Comparison of ENCODE assay signal across 13 cellular contexts in genomic region chr10:133405844-133406527, GRCh38. TPM values are rescaled to one million over a fixed set of nuclear protein-coding genes. Genes with fewer than 3 reads are reported as not detected.
DNase-seq lines count a peak whose midpoint lies in the region; ATAC-seq and TF ChIP-seq lines count a peak whose summit lies in the region.
"Had no signal": no experiment of that assay in that cellular context is flagged by ENCODE, and none has a peak within 500 bp of the region (broad histone marks: within the 10 kb centered on the region; RNA-seq: fewer than 3 reads in every experiment).

No MANE protein-coding gene starts in this region.

- H3K27me3 ChIP-seq in adrenal gland, result no peaks in the 10 kb centered on the region

- ATAC-seq in GM19463 (IDR thresholded peaks at IDR 0.05; ENCODE audit: unreplicated experiment), result peak; percentile 39
- peak; percentile 47 for ATAC-seq in HG03460 (IDR thresholded peaks at IDR 0.05; ENCODE audit: unreplicated experiment)
- ATAC-seq: sciatic nerve had no signal

- no peak overlapping the region for H3K27ac ChIP-seq in adrenal gland

- intact Hi-C loops in adrenal gland (cut with DNase I), result no loop called here

- TF ChIP-seq POLR2A in adrenal gland (IDR thresholded peaks at IDR 0.05), result no peak

- H3K4me3 ChIP-seq in GM12865 (ENCODE audit: low read depth, low read length), result peak overlapping the region; percentile 14; the same call in 1 of the 2 replicates
- no peak overlapping the region for H3K4me3 ChIP-seq in adrenal gland

- peaks cover 2 to 6% of the 10 kb centered on the region in 2 donors for H3K4me1 ChIP-seq in adrenal gland (replicated peaks in 1 of 2)

- 93 to 99% (median 96%) methylated on average over 8 of the region's 8 CpGs for WGBS in adrenal gland, 4 donors

- no peaks in the 10 kb centered on the region for H3K9me3 ChIP-seq in adrenal gland (replicated peaks in 1 of 3)

- TF ChIP-seq CTCF in GM12865 (IDR thresholded peaks at IDR 0.05; ENCODE audit: insufficient read depth, low read depth, low read length, missing control alignments) (no peak), GM20000 (IDR thresholded peaks at IDR 0.05; ENCODE audit: extremely low read depth, missing control alignments) (no peak), adrenal gland (IDR thresholded peaks at IDR 0.05) (no peak)

- peaks cover 0 to 32% of the 10 kb centered on the region in 2 donors for H3K36me3 ChIP-seq in adrenal gland (replicated peaks in 1 of 2)

- DNase-seq in GM12865 (ENCODE audit: low read depth) (peak; percentile 50), fibroblast of peridontal ligament (ENCODE audit: extremely low read depth) (peak; percentile 35), Ammon's horn (ENCODE audit: low spot score) (no peak), GM20000 (ENCODE audit: low spot score) (no peak), adrenal gland (no peak), GM19240 (ENCODE audit: insufficient read length, low spot score) (no peak)
- DNase-seq: DMS153; effector CD4-positive, alpha-beta T cell; hypothalamus had no signal

RNA-seq across cellular contexts. Expression of gene MTG1, which starts 12.0 kb away (rescaled TPM):
- total RNA-seq in adrenal gland, result 10 to 100 TPM; 24.0 to 68.6 (median 44.3) TPM
- polyA plus RNA-seq in adrenal gland, result 100 to 1,000 TPM in 1 of 3 donors, 10 to 100 TPM in 2; 44.1 to 118 (median 88.1) TPM

RNA-seq across cellular contexts. Expression of gene SPRN, which starts 18.4 kb away (rescaled TPM):
- 1 to 10 TPM in 1 of 8 donors, under 1 TPM in 4, not detected in 3; 0.10 to 1.2 (median 0.61) TPM for total RNA-seq in adrenal gland
- 1 to 10 TPM in 1 of 3 donors, under 1 TPM in 2; 0.54 to 1.8 (median 0.60) TPM for polyA plus RNA-seq in adrenal gland
- total RNA-seq: T-helper 2 cell treated with Interferon-gamma antibody and Interleukin-4, amounts not matched to agents 100 ng/mL and 5 ng/mL, for 36 hours had no signal

RNA-seq across cellular contexts. Expression of gene PAOX, which starts 26.9 kb away (rescaled TPM):
- total RNA-seq in adrenal gland, result 10 to 100 TPM in 3 of 8 donors, 1 to 10 TPM in 5; 4.5 to 34.4 (median 7.7) TPM
- 10 to 100 TPM in 1 of 3 donors, 1 to 10 TPM in 2; 1.0 to 10.6 (median 5.5) TPM for polyA plus RNA-seq in adrenal gland

RNA-seq across cellular contexts. Expression of gene ECHS1, which starts 32.8 kb away (rescaled TPM):
- total RNA-seq in adrenal gland, result 100 to 1,000 TPM; 133 to 280 (median 157) TPM
- 100 to 1,000 TPM in 2 of 3 donors, 10 to 100 TPM in 1; 74.4 to 126 (median 126) TPM for polyA plus RNA-seq in adrenal gland

RNA-seq across cellular contexts. Expression of gene SCART1, which starts 47.8 kb away (rescaled TPM):
- 1 to 10 TPM in 6 of 8 donors, under 1 TPM in 2; 0.42 to 5.5 (median 2.2) TPM for total RNA-seq in adrenal gland
- polyA plus RNA-seq in adrenal gland, result 1 to 10 TPM in 2 of 3 donors, under 1 TPM in 1; 0.42 to 2.7 (median 1.4) TPM

Comparison
In these comparisons a context has a peak if more than half of its experiments do, and no peak if none do; other contexts are left out.
1. DNase-seq: peak in GM12865 (single experiment) and fibroblast of peridontal ligament (single experiment); none in Ammon's horn (single experiment), GM20000 (single experiment), adrenal gland (0 of 7) and GM19240 (single experiment).